In the genomic region with DNA sequence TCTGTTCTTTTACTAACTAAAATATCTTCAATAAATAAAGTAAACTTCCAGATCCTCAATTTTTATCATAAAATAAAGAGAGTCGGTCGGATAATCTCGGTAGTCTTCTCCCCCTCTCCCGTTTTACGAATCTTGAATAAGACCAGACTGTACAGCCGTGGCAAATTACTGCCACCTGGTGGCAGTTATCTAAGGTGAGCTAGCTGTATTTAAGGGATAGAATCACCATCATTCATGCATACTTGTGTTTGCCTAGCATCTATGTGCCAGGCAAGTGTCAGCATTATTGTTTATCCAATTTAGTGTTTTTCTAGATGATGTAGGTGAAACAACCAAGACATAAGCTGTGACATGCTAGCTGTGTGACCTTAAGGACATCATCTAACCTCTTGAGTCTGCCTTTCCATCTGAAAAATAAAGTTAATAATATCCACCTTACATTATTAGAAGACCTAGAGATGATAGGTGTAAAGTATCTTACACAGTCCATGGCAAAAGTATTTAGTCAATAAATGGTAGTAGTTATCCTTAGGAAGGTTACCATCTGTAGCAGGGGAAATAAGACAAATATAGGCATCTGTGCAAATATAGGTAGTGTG, we compare ENCODE assay signal across 8 cellular contexts. TPM values are rescaled to one million over a fixed set of nuclear protein-coding genes. Genes with fewer than 3 reads are reported as not detected.
DNase-seq lines count a peak whose midpoint lies in the region; ATAC-seq and TF ChIP-seq lines count a peak whose summit lies in the region.

No MANE protein-coding gene starts in this region.

- H3K4me1 Mint-ChIP-seq in WTC11, result peaks cover 17% of the 10 kb centered on the region

- no peaks in the 10 kb centered on the region for H3K36me3 Mint-ChIP-seq in WTC11

- no peaks in the 10 kb centered on the region for H3K4me1 ChIP-seq in lower lobe of right lung

- H3K9me3 Mint-ChIP-seq in WTC11, result no peaks in the 10 kb centered on the region

- no peaks in the 10 kb centered on the region for H3K36me3 ChIP-seq in lower lobe of right lung

- CTCF ChIA-PET in WTC11 (lab: Charles Lee), result interaction anchor here (0.6 to 2.2 kb wide), 19 partner anchors 9 to 1156 kb away, joined by 3 to 26 read pairs (median 4); no protein-coding TSS in a partner anchor

- TF ChIP-seq CTCF in 22Rv1 (IDR thresholded peaks at IDR 0.05) (peak; percentile 97), GM13976 (IDR thresholded peaks at IDR 0.05; ENCODE audit: borderline replicate concordance, control extremely low read depth, extremely low read depth, insufficient read depth, missing control alignments) (peak; percentile 65), WTC11 (IDR thresholded peaks at IDR 0.05) (peak; percentile 55), lower lobe of right lung (IDR thresholded peaks at IDR 0.05) (peak; percentile 78)

- H3K4me3 Mint-ChIP-seq in WTC11, result no peak overlapping the region

- in situ Hi-C loops in GM13976 (cut with MboI; ENCODE audit: low sequenced_read_pairs, unreplicated experiment), result loop anchor here (25.0 kb wide), 3 partner anchors 285 to 610 kb away; partner anchors contain the start of genes CEP152, FBN1 and SHC4

- intact Hi-C loops in lower lobe of right lung (cut with DNase I), result no loop called here

- H3K4me3 ChIP-seq in lower lobe of right lung, result no peak overlapping the region

- no peaks in the 10 kb centered on the region for H3K27me3 Mint-ChIP-seq in WTC11 (ENCODE audit: low read depth)

- DNase-seq in GM13976 (ENCODE audit: low spot score), result peak; percentile 64
- DNase-seq in NCI-H226, result peak; percentile 68
- peak; percentile 50 for DNase-seq in WTC11 (ENCODE audit: low spot score)
- DNase-seq in dedifferentiated amniotic fluid mesenchymal stem cell (ENCODE audit: extremely low spot score), result peak; percentile 46
- no peak for DNase-seq in lower lobe of right lung
- DNase-seq in stimulated activated CD8-positive, alpha-beta memory T cell treated with anti-CD3 and anti-CD28 coated beads, Interleukin-4, amount 100 ng/mL, for 48 hours, result peak; percentile 45

- H3K27me3 ChIP-seq in lower lobe of right lung (ENCODE audit: low read depth), result no peaks in the 10 kb centered on the region

- H3K27ac Mint-ChIP-seq in WTC11, result no peak overlapping the region

- H3K27ac ChIP-seq in 22Rv1, result no peak overlapping the region
- no peak overlapping the region for H3K27ac ChIP-seq in lower lobe of right lung

- POLR2A ChIA-PET in WTC11 (lab: Charles Lee), result no interaction called here

- ATAC-seq in HG03103 (IDR thresholded peaks at IDR 0.05; ENCODE audit: low read depth, unreplicated experiment), result peak; percentile 87
- ATAC-seq in WTC11, result peak; percentile 82
- peak; percentile 73 to 81 for ATAC-seq in lower lobe of right lung

- H3K9me3 ChIP-seq in lower lobe of right lung, result no peaks in the 10 kb centered on the region

TF ChIP-seq in WTC11, 78 proteins besides CTCF, POLR2A, EP300 and RAD21:
- TF ChIP-seq KAT7 (CRISPR knock-in tag; IDR thresholded peaks at IDR 0.05; ENCODE audit: borderline replicate concordance), result no peak
- TF ChIP-seq CREB1 (CRISPR knock-in tag; IDR thresholded peaks at IDR 0.05), result no peak
- TF ChIP-seq ZNF138 (CRISPR knock-in tag; conservative IDR thresholded peaks at IDR 0.05), result no peak
- no peak for TF ChIP-seq E2F4 (CRISPR knock-in tag; IDR thresholded peaks at IDR 0.05; ENCODE audit: borderline replicate concordance, low read depth)
- no peak for TF ChIP-seq OVOL2 (CRISPR knock-in tag; IDR thresholded peaks at IDR 0.05; ENCODE audit: borderline replicate concordance)
- no peak for TF ChIP-seq ZNF671 (CRISPR knock-in tag; IDR thresholded peaks at IDR 0.05)
- no peak for TF ChIP-seq EMX1 (CRISPR knock-in tag; IDR thresholded peaks at IDR 0.05)

RNA-seq across cellular contexts. Expression of gene DUT, which starts 21.3 kb away (rescaled TPM):
- total RNA-seq in WTC11 (2021) (195 to 204 TPM (median 195 TPM) in 3 replicates), lower lobe of right lung (100 TPM)
